9 cellular contexts compared by ENCODE assay signal in genomic region chr19:14361824-14362223, GRCh38. TPM values are rescaled to one million over a fixed set of nuclear protein-coding genes. Genes with fewer than 3 reads are reported as not detected.
DNase-seq lines count a peak whose midpoint lies in the region; ATAC-seq, FAIRE-seq and TF ChIP-seq lines count a peak whose summit lies in the region.
"Had no signal": no experiment of that assay in that cellular context is flagged by ENCODE, and none has a peak within 500 bp of the region (broad histone marks: within the 10 kb centered on the region; RNA-seq: fewer than 3 reads in every experiment).

No MANE protein-coding gene starts in this region.

- H3K9me3 ChIP-seq in NT2/D1 (ENCODE audit: insufficient read depth, low read length), result no peaks in the 10 kb centered on the region
- H3K9me3 ChIP-seq in GM23248 (ENCODE audit: low read depth), result no peaks in the 10 kb centered on the region

- no peak for FAIRE-seq in bronchial epithelial cell (lab: Jason Lieb, UNC)
- FAIRE-seq: islet of Langerhans had no signal

- ATAC-seq in activated CD4-positive, alpha-beta T cell treated with anti-CD3 and anti-CD28 coated beads for 36 hours, result peak; percentile 54
- ATAC-seq in stimulated activated memory B cell treated with anti-CD40 and anti-IgM and Interleukin-4, amounts not matched to agents 10 μg/mL and 1 μg/mL and 100 μg/mL, for 72 hours, result peak; percentile 60
- no peak for ATAC-seq in GM19328 (IDR thresholded peaks at IDR 0.05; ENCODE audit: unreplicated experiment)
- no peak for ATAC-seq in left cardiac atrium

- in situ Hi-C loops in GM23248 (cut with MboI), result no loop called here

- intact Hi-C loops in activated CD4-positive, alpha-beta T cell treated with anti-CD3 and anti-CD28 coated beads for 36 hours (cut with DNase I, micrococcal nuclease), result loop anchor here (1.0 to 10.0 kb wide), 3 partner anchors 44 to 1577 kb away; no protein-coding TSS in a partner anchor
- intact Hi-C loops in left cardiac atrium (cut with DNase I), result no loop called here

- no peak overlapping the region for H3K4me2 ChIP-seq in GM23248 (ENCODE audit: unreplicated experiment)

- H3K79me2 ChIP-seq in GM23248 (ENCODE audit: insufficient read depth), result no peaks in the 10 kb centered on the region

- no peaks in the 10 kb centered on the region for H3K9me2 ChIP-seq in GM23248 (ENCODE audit: insufficient read depth)

- CTCF ChIA-PET in activated CD4-positive, alpha-beta T cell treated with anti-CD3 and anti-CD28 coated beads for 36 hours (lab: Charles Lee), result interaction anchor here (1.0 to 3.3 kb wide), 10 partner anchors 9 to 46 kb away, joined by 3 to 33 read pairs (median 4); partner anchors contain the start of gene ADGRE5

- no peaks in the 10 kb centered on the region for H3K36me3 ChIP-seq in NT2/D1 (ENCODE audit: insufficient read depth, insufficient read length, low read length)
- H3K36me3 ChIP-seq in bronchial epithelial cell (ENCODE audit: control insufficient read depth, insufficient read depth, low read length), result no peaks in the 10 kb centered on the region
- H3K36me3 ChIP-seq in GM23248 (ENCODE audit: low read depth), result no peaks in the 10 kb centered on the region

- peak; percentile 70 for DNase-seq in activated CD4-positive, alpha-beta T cell treated with anti-CD3 and anti-CD28 coated beads for 36 hours
- DNase-seq in activated CD4-positive, alpha-beta T cell treated with anti-CD3 and anti-CD28 coated beads, Interleukin-2, amount 50 U/mL, for 1 hour, result no peak
- no peak for DNase-seq in NT2/D1 (ENCODE audit: low read depth, low spot score)
- DNase-seq in bronchial epithelial cell (ENCODE audit: low read depth), result no peak
- DNase-seq in GM23248, result no peak
- no peak for DNase-seq in left cardiac atrium

- no peaks in the 10 kb centered on the region for H4K20me1 ChIP-seq in GM23248 (ENCODE audit: insufficient read depth)

- H3K4me3 Mint-ChIP-seq in activated CD4-positive, alpha-beta T cell treated with anti-CD3 and anti-CD28 coated beads for 36 hours, result peak overlapping the region; percentile 74
- peak overlapping the region; percentile 80 for H3K4me3 Mint-ChIP-seq in stimulated activated memory B cell treated with anti-CD40 and anti-IgM and Interleukin-4, amounts not matched to agents 10 μg/mL and 1 μg/mL and 100 μg/mL, for 72 hours

- H3K4me1 ChIP-seq in NT2/D1 (ENCODE audit: insufficient read depth, insufficient read length) (peaks cover 3% of the 10 kb centered on the region), GM23248 (ENCODE audit: insufficient read depth) (peaks cover 12% of the 10 kb centered on the region)

- H3K27ac Mint-ChIP-seq in activated CD4-positive, alpha-beta T cell treated with anti-CD3 and anti-CD28 coated beads for 36 hours, result peak overlapping the region; percentile 74
- H3K27ac Mint-ChIP-seq in stimulated activated memory B cell treated with anti-CD40 and anti-IgM and Interleukin-4, amounts not matched to agents 10 μg/mL and 1 μg/mL and 100 μg/mL, for 72 hours, result peak overlapping the region; percentile 91

- 74% methylated on average over 7 of the region's 7 CpGs for WGBS in GM23248 (ENCODE audit: low coverage in 1 of 2, low lambda C conversion rate in 2 of 2, missing lambda C conversion rate in 2 of 2), 2 experiments

- H3F3A ChIP-seq in GM23248 (ENCODE audit: insufficient read depth), result no peaks in the 10 kb centered on the region

- H2AFZ ChIP-seq in GM23248, result no peak overlapping the region

- peak; percentile 3 for TF ChIP-seq CTCF in bronchial epithelial cell (IDR thresholded peaks at IDR 0.05; ENCODE audit: insufficient read depth, low read length, severe bottlenecking)

- H3K27me3 ChIP-seq in NT2/D1 (ENCODE audit: insufficient read depth, insufficient read length) (no peaks in the 10 kb centered on the region), bronchial epithelial cell (ENCODE audit: control insufficient read depth, insufficient read depth, low read length) (no peaks in the 10 kb centered on the region), GM23248 (replicated peaks; ENCODE audit: insufficient read depth) (no peaks in the 10 kb centered on the region)

- peaks cover 2% of the 10 kb centered on the region for H3K36me3 Mint-ChIP-seq in activated CD4-positive, alpha-beta T cell treated with anti-CD3 and anti-CD28 coated beads for 36 hours (ENCODE audit: low read depth)
- H3K36me3 Mint-ChIP-seq in stimulated activated memory B cell treated with anti-CD40 and anti-IgM and Interleukin-4, amounts not matched to agents 10 μg/mL and 1 μg/mL and 100 μg/mL, for 72 hours, result no peaks in the 10 kb centered on the region

- no peaks in the 10 kb centered on the region for H3K9me3 Mint-ChIP-seq in activated CD4-positive, alpha-beta T cell treated with anti-CD3 and anti-CD28 coated beads for 36 hours (ENCODE audit: low read depth)
- no peaks in the 10 kb centered on the region for H3K9me3 Mint-ChIP-seq in stimulated activated memory B cell treated with anti-CD40 and anti-IgM and Interleukin-4, amounts not matched to agents 10 μg/mL and 1 μg/mL and 100 μg/mL, for 72 hours

- H3K27me3 Mint-ChIP-seq in activated CD4-positive, alpha-beta T cell treated with anti-CD3 and anti-CD28 coated beads for 36 hours, result no peaks in the 10 kb centered on the region
- no peaks in the 10 kb centered on the region for H3K27me3 Mint-ChIP-seq in stimulated activated memory B cell treated with anti-CD40 and anti-IgM and Interleukin-4, amounts not matched to agents 10 μg/mL and 1 μg/mL and 100 μg/mL, for 72 hours

- H3K27ac ChIP-seq in GM23248, result no peak overlapping the region

- H3K4me3 ChIP-seq in NT2/D1 (ENCODE audit: insufficient read length, low read depth) (no peak overlapping the region), bronchial epithelial cell (ENCODE audit: low read depth, low read length) (no peak overlapping the region), GM23248 (no peak overlapping the region)

- peak overlapping the region; percentile 43 for H3K9ac ChIP-seq in NT2/D1 (ENCODE audit: insufficient read length, low read depth)
- no peak overlapping the region for H3K9ac ChIP-seq in GM23248

- POLR2A ChIA-PET in activated CD4-positive, alpha-beta T cell treated with anti-CD3 and anti-CD28 coated beads for 36 hours (lab: Charles Lee), result interaction anchor here (0.6 to 1.8 kb wide), 6 partner anchors 20 to 1573 kb away, joined by 3 to 10 read pairs (median 5); partner anchors contain the start of genes ADGRE5 and ASF1B

- H3K4me1 Mint-ChIP-seq in activated CD4-positive, alpha-beta T cell treated with anti-CD3 and anti-CD28 coated beads for 36 hours, result peaks cover 47% of the 10 kb centered on the region
- H3K4me1 Mint-ChIP-seq in stimulated activated memory B cell treated with anti-CD40 and anti-IgM and Interleukin-4, amounts not matched to agents 10 μg/mL and 1 μg/mL and 100 μg/mL, for 72 hours, result peaks cover 33% of the 10 kb centered on the region

RNA-seq across cellular contexts. Expression of gene ADGRE5, which starts 19.4 kb away (rescaled TPM):
- 100 to 1,000 TPM; 207 to 232 TPM for total RNA-seq in activated CD4-positive, alpha-beta T cell treated with anti-CD3 and anti-CD28 coated beads for 36 hours
- total RNA-seq in bronchial epithelial cell (2.4 and 3.5 TPM in 2 replicates), left cardiac atrium (10 to 100 TPM; 41.6 to 43.8 TPM)
- total RNA-seq in GM23248 (2014; rRNA removed; shearing (Covaris generic)), result 28.5 and 56.6 TPM in 2 replicates
- polyA plus RNA-seq in GM23248 (2016; fragmentation: Nextera tagmentation; extraction: Ambion mirVana), result 56.6 and 58.4 TPM in 2 replicates

RNA-seq across cellular contexts. Expression of gene DDX39A, which starts 57.3 kb away (rescaled TPM):
- total RNA-seq in activated CD4-positive, alpha-beta T cell treated with anti-CD3 and anti-CD28 coated beads for 36 hours, result 100 to 1,000 TPM; 168 to 185 TPM
- total RNA-seq in bronchial epithelial cell (36.7 and 54.8 TPM in 2 replicates), left cardiac atrium (10 to 100 TPM; 31.8 to 41.6 TPM)
- total RNA-seq in GM23248 (2014; rRNA removed; shearing (Covaris generic)), result 47.2 and 55.9 TPM in 2 replicates
- polyA plus RNA-seq in GM23248 (2016; fragmentation: Nextera tagmentation; extraction: Ambion mirVana), result 57.7 and 58.7 TPM in 2 replicates

Comparison
In these comparisons a context has a peak if more than half of its experiments do, and no peak if none do; other contexts are left out.
1. ATAC-seq: peak in activated CD4-positive, alpha-beta T cell treated with anti-CD3 and anti-CD28 coated beads for 36 hours (single experiment) and stimulated activated memory B cell treated with anti-CD40 and anti-IgM and Interleukin-4, amounts not matched to agents 10 μg/mL and 1 μg/mL and 100 μg/mL, for 72 hours (single experiment); none in GM19328 (single experiment) and left cardiac atrium (0 of 2).
2. intact Hi-C loops: an anchor here in activated CD4-positive, alpha-beta T cell treated with anti-CD3 and anti-CD28 coated beads for 36 hours (1.0 to 10.0 kb wide); none called in left cardiac atrium.